In genomic region chr5:55551298-55551846, GRCh38 we compare ENCODE assay signal across 14 cellular contexts.
"Had no signal": no experiment of that assay in that cellular context is flagged by ENCODE, and none has a peak within 500 bp of the region (broad histone marks: within the 10 kb centered on the region; RNA-seq: fewer than 3 reads in every experiment).

No MANE protein-coding gene starts in this region.

- H3K27ac ChIP-seq: cardiac muscle cell, esophagus squamous epithelium, heart left ventricle, psoas muscle, right lobe of liver, transverse colon had no signal

- H3K4me3 Mint-ChIP-seq: activated T-helper 1 cell treated with anti-CD3 and anti-CD28 coated beads, Interleukin-12 subunit alpha, Interleukin-12 subunit beta, Interleukin-2, Interleukin-4 antibody, amounts not matched to agents 30 ng/mL and 10 ng/mL and 1 ng/mL, durations not matched to agents 14 hours and 24 hours and 36 hours; memory B cell; natural killer cell; stimulated activated naive B cell treated with anti-CD40 and anti-IgM and Interleukin-4, amounts not matched to agents 10 μg/mL and 1 μg/mL and 100 μg/mL, for 72 hours had no signal

- H3K4me1 Mint-ChIP-seq: memory B cell; natural killer cell; stimulated activated naive B cell treated with anti-CD40 and anti-IgM and Interleukin-4, amounts not matched to agents 10 μg/mL and 1 μg/mL and 100 μg/mL, for 72 hours had no signal

- DNase-seq: activated CD4-positive, alpha-beta T cell treated with anti-CD3 and anti-CD28 coated beads for 48 hours; activated naive CD4-positive, alpha-beta T cell; aorta; esophagus squamous epithelium; foreskin melanocyte; heart left ventricle; natural killer cell; psoas muscle; right lobe of liver; stimulated activated naive B cell treated with anti-CD40 and anti-IgM and Interleukin-4, amounts not matched to agents 10 μg/mL and 1 μg/mL and 100 μg/mL, for 72 hours; transverse colon had no signal

- H3K27ac Mint-ChIP-seq: activated T-helper 1 cell treated with anti-CD3 and anti-CD28 coated beads, Interleukin-12 subunit alpha, Interleukin-12 subunit beta, Interleukin-2, Interleukin-4 antibody, amounts not matched to agents 30 ng/mL and 10 ng/mL and 1 ng/mL, durations not matched to agents 14 hours and 24 hours and 36 hours; memory B cell; natural killer cell; stimulated activated naive B cell treated with anti-CD40 and anti-IgM and Interleukin-4, amounts not matched to agents 10 μg/mL and 1 μg/mL and 100 μg/mL, for 72 hours had no signal

- H3K9me3 Mint-ChIP-seq: activated T-helper 1 cell treated with anti-CD3 and anti-CD28 coated beads, Interleukin-12 subunit alpha, Interleukin-12 subunit beta, Interleukin-2, Interleukin-4 antibody, amounts not matched to agents 30 ng/mL and 10 ng/mL and 1 ng/mL, durations not matched to agents 14 hours and 24 hours and 36 hours; memory B cell; natural killer cell; stimulated activated naive B cell treated with anti-CD40 and anti-IgM and Interleukin-4, amounts not matched to agents 10 μg/mL and 1 μg/mL and 100 μg/mL, for 72 hours had no signal

- H3K9me3 ChIP-seq: esophagus squamous epithelium, heart left ventricle, psoas muscle, right lobe of liver, transverse colon had no signal

- H3K27me3 ChIP-seq: cardiac muscle cell, esophagus squamous epithelium, heart left ventricle, right lobe of liver, transverse colon had no signal

- H3K36me3 ChIP-seq: cardiac muscle cell, esophagus squamous epithelium, heart left ventricle, right lobe of liver, transverse colon had no signal

- H3K4me3 ChIP-seq: cardiac muscle cell, esophagus squamous epithelium, heart left ventricle, psoas muscle, right lobe of liver, transverse colon had no signal

- H3K36me3 Mint-ChIP-seq: natural killer cell; stimulated activated naive B cell treated with anti-CD40 and anti-IgM and Interleukin-4, amounts not matched to agents 10 μg/mL and 1 μg/mL and 100 μg/mL, for 72 hours had no signal
